Comparison of ENCODE assay signal across 1 cellular context in genomic region chr1:28505406-28506187, GRCh38.
TF ChIP-seq lines count a peak whose summit lies in the region.

A gene with protein sequence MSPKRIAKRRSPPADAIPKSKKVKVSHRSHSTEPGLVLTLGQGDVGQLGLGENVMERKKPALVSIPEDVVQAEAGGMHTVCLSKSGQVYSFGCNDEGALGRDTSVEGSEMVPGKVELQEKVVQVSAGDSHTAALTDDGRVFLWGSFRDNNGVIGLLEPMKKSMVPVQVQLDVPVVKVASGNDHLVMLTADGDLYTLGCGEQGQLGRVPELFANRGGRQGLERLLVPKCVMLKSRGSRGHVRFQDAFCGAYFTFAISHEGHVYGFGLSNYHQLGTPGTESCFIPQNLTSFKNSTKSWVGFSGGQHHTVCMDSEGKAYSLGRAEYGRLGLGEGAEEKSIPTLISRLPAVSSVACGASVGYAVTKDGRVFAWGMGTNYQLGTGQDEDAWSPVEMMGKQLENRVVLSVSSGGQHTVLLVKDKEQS (plus strand): TSS chr1:28506043. CDS start chr1:28529867, 23,824 bp downstream.

TF ChIP-seq in K562, 482 proteins besides CTCF, POLR2A, EP300 and RAD21 (continued from another document and continues in another):
- TF ChIP-seq, protein P1, sequence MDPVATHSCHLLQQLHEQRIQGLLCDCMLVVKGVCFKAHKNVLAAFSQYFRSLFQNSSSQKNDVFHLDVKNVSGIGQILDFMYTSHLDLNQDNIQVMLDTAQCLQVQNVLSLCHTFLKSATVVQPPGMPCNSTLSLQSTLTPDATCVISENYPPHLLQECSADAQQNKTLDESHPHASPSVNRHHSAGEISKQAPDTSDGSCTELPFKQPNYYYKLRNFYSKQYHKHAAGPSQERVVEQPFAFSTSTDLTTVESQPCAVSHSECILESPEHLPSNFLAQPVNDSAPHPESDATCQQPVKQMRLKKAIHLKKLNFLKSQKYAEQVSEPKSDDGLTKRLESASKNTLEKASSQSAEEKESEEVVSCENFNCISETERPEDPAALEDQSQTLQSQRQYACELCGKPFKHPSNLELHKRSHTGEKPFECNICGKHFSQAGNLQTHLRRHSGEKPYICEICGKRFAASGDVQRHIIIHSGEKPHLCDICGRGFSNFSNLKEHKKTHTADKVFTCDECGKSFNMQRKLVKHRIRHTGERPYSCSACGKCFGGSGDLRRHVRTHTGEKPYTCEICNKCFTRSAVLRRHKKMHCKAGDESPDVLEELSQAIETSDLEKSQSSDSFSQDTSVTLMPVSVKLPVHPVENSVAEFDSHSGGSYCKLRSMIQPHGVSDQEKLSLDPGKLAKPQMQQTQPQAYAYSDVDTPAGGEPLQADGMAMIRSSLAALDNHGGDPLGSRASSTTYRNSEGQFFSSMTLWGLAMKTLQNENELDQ (CRISPR knock-in tag; IDR thresholded peaks at IDR 0.05; ENCODE audit: borderline replicate concordance), result no peak
- TF ChIP-seq DPF2 (IDR thresholded peaks at IDR 0.05), result peak; percentile 38
- TF ChIP-seq, protein P2, sequence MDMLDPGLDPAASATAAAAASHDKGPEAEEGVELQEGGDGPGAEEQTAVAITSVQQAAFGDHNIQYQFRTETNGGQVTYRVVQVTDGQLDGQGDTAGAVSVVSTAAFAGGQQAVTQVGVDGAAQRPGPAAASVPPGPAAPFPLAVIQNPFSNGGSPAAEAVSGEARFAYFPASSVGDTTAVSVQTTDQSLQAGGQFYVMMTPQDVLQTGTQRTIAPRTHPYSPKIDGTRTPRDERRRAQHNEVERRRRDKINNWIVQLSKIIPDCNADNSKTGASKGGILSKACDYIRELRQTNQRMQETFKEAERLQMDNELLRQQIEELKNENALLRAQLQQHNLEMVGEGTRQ (CRISPR knock-in tag; IDR thresholded peaks at IDR 0.05), result no peak
- peak; percentile 99 for TF ChIP-seq GTF2F1 (IDR thresholded peaks at IDR 0.05; ENCODE audit: low read depth, low read length)
- no peak for TF ChIP-seq NFIX (CRISPR knock-in tag; IDR thresholded peaks at IDR 0.05; ENCODE audit: low read depth)
- peak; percentile 100 for TF ChIP-seq GTF2E2 (tag; IDR thresholded peaks at IDR 0.05)
- TF ChIP-seq TRIM28 (IDR thresholded peaks at IDR 0.05), result peak; percentile 79
- TF ChIP-seq RBM34 (IDR thresholded peaks at IDR 0.05; ENCODE audit: borderline replicate concordance, insufficient read depth, low read length), result no peak
- TF ChIP-seq SMARCC2 (IDR thresholded peaks at IDR 0.05; ENCODE audit: low read depth), result peak; percentile 64
- TF ChIP-seq POLR2AphosphoS2 (IDR thresholded peaks at IDR 0.05; ENCODE audit: low read length), result peak; percentile 99
- peak; percentile 54 for TF ChIP-seq ETV5 (CRISPR knock-in tag; IDR thresholded peaks at IDR 0.05; ENCODE audit: low read depth)
- TF ChIP-seq E2F5 (CRISPR knock-in tag; IDR thresholded peaks at IDR 0.05), result no peak
- peak; percentile 75; the same call in 1 of the 2 replicates for TF ChIP-seq NR4A1 (CRISPR knock-in tag; IDR thresholded peaks at IDR 0.05)
- TF ChIP-seq NR4A1 (tag; IDR thresholded peaks at IDR 0.05), result peak; percentile 50; the same call in 1 of the 2 replicates
- no peak for TF ChIP-seq KLF16 (IDR thresholded peaks at IDR 0.05)
- no peak for TF ChIP-seq HNRNPK (IDR thresholded peaks at IDR 0.05; ENCODE audit: low read depth, low read length, poor library complexity, severe bottlenecking)
- TF ChIP-seq ZNF212 (CRISPR knock-in tag; IDR thresholded peaks at IDR 0.05), result 0 out of 2 replicates have a peak, but pooled peaks have one; percentile 54
- peak; percentile 92 for TF ChIP-seq RBM25 (IDR thresholded peaks at IDR 0.05; ENCODE audit: low read depth, low read length, severe bottlenecking)
- TF ChIP-seq ATF4 (CRISPR knock-in tag; IDR thresholded peaks at IDR 0.05), result peak; percentile 55; the same call in 1 of the 2 replicates
- TF ChIP-seq, protein P3, sequence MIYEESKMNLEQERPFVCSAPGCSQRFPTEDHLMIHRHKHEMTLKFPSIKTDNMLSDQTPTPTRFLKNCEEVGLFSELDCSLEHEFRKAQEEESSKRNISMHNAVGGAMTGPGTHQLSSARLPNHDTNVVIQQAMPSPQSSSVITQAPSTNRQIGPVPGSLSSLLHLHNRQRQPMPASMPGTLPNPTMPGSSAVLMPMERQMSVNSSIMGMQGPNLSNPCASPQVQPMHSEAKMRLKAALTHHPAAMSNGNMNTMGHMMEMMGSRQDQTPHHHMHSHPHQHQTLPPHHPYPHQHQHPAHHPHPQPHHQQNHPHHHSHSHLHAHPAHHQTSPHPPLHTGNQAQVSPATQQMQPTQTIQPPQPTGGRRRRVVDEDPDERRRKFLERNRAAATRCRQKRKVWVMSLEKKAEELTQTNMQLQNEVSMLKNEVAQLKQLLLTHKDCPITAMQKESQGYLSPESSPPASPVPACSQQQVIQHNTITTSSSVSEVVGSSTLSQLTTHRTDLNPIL (CRISPR knock-in tag; IDR thresholded peaks at IDR 0.05), result peak; percentile 31; the same call in 1 of the 2 replicates
- no peak for TF ChIP-seq POLR3A (IDR thresholded peaks at IDR 0.05; ENCODE audit: borderline replicate concordance, extremely low read depth, insufficient read depth, insufficient read length)
- TF ChIP-seq ZKSCAN3 (CRISPR knock-in tag; IDR thresholded peaks at IDR 0.05), result no peak
- peak; percentile 86 for TF ChIP-seq PHF8 (IDR thresholded peaks at IDR 0.05; ENCODE audit: borderline replicate concordance, low read length)
- TF ChIP-seq NFXL1 (CRISPR knock-in tag; IDR thresholded peaks at IDR 0.05), result 0 out of 2 replicates have a peak, but pooled peaks have one; percentile 65
- no peak for TF ChIP-seq SIRT6 (IDR thresholded peaks at IDR 0.05; ENCODE audit: low read depth, low read length)
- TF ChIP-seq, protein P4, sequence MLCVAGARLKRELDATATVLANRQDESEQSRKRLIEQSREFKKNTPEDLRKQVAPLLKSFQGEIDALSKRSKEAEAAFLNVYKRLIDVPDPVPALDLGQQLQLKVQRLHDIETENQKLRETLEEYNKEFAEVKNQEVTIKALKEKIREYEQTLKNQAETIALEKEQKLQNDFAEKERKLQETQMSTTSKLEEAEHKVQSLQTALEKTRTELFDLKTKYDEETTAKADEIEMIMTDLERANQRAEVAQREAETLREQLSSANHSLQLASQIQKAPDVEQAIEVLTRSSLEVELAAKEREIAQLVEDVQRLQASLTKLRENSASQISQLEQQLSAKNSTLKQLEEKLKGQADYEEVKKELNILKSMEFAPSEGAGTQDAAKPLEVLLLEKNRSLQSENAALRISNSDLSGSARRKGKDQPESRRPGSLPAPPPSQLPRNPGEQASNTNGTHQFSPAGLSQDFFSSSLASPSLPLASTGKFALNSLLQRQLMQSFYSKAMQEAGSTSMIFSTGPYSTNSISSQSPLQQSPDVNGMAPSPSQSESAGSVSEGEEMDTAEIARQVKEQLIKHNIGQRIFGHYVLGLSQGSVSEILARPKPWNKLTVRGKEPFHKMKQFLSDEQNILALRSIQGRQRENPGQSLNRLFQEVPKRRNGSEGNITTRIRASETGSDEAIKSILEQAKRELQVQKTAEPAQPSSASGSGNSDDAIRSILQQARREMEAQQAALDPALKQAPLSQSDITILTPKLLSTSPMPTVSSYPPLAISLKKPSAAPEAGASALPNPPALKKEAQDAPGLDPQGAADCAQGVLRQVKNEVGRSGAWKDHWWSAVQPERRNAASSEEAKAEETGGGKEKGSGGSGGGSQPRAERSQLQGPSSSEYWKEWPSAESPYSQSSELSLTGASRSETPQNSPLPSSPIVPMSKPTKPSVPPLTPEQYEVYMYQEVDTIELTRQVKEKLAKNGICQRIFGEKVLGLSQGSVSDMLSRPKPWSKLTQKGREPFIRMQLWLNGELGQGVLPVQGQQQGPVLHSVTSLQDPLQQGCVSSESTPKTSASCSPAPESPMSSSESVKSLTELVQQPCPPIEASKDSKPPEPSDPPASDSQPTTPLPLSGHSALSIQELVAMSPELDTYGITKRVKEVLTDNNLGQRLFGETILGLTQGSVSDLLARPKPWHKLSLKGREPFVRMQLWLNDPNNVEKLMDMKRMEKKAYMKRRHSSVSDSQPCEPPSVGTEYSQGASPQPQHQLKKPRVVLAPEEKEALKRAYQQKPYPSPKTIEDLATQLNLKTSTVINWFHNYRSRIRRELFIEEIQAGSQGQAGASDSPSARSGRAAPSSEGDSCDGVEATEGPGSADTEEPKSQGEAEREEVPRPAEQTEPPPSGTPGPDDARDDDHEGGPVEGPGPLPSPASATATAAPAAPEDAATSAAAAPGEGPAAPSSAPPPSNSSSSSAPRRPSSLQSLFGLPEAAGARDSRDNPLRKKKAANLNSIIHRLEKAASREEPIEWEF (CRISPR knock-in tag; IDR thresholded peaks at IDR 0.05), result no peak; the same call in 1 of the 2 replicates
- no peak for TF ChIP-seq TBP (optimal IDR thresholded peaks at IDR 0.05; ENCODE audit: low read depth, low read length)
- TF ChIP-seq ZFP1 (CRISPR knock-in tag; IDR thresholded peaks at IDR 0.05), result peak; percentile 36; the same call in 1 of the 2 replicates
- TF ChIP-seq EGR1 (conservative IDR thresholded peaks at IDR 0.05), result no peak
- no peak for TF ChIP-seq BDP1 (IDR thresholded peaks at IDR 0.05; ENCODE audit: insufficient read depth, insufficient read length)
- TF ChIP-seq ZNF57 (CRISPR knock-in tag; IDR thresholded peaks at IDR 0.05), result no peak
- no peak for TF ChIP-seq ELK1 (CRISPR knock-in tag; IDR thresholded peaks at IDR 0.05)
- peak; percentile 85 for TF ChIP-seq GTF2A2 (tag; IDR thresholded peaks at IDR 0.05)
- no peak for TF ChIP-seq RFX7 (CRISPR knock-in tag; IDR thresholded peaks at IDR 0.05)
- TF ChIP-seq ZNF76 (CRISPR knock-in tag; IDR thresholded peaks at IDR 0.05; ENCODE audit: borderline replicate concordance), result 0 out of 2 replicates have a peak, but pooled peaks have one; percentile 34
- TF ChIP-seq HOMEZ (CRISPR knock-in tag; IDR thresholded peaks at IDR 0.05), result peak; percentile 66; the same call in 1 of the 2 replicates
- no peak for TF ChIP-seq RUNX1 (IDR thresholded peaks at IDR 0.05; ENCODE audit: low read depth)
- TF ChIP-seq, protein P5, sequence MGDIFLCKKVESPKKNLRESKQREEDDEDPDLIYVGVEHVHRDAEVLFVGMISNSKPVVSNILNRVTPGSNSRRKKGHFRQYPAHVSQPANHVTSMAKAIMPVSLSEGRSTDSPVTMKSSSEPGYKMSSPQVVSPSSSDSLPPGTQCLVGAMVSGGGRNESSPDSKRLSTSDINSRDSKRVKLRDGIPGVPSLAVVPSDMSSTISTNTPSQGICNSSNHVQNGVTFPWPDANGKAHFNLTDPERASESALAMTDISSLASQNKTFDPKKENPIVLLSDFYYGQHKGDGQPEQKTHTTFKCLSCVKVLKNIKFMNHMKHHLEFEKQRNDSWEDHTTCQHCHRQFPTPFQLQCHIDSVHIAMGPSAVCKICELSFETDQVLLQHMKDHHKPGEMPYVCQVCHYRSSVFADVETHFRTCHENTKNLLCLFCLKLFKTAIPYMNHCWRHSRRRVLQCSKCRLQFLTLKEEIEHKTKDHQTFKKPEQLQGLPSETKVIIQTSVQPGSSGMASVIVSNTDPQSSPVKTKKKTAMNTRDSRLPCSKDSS (IDR thresholded peaks at IDR 0.05; ENCODE audit: low read depth, partially characterized antibody), result no peak
- peak; percentile 89 for TF ChIP-seq LCOR (CRISPR knock-in tag; IDR thresholded peaks at IDR 0.05)
- TF ChIP-seq JUNB (CRISPR knock-in tag; conservative IDR thresholded peaks at IDR 0.05), result 0 out of 2 replicates have a peak, but pooled peaks have one; percentile 2
- TF ChIP-seq ZNF133 (CRISPR knock-in tag; IDR thresholded peaks at IDR 0.05), result no peak
- peak; percentile 44; the same call in 1 of the 2 replicates for TF ChIP-seq PYGO2 (tag; IDR thresholded peaks at IDR 0.05)
- no peak for TF ChIP-seq MCM7 (IDR thresholded peaks at IDR 0.05)
- TF ChIP-seq FOXK1 (CRISPR knock-in tag; IDR thresholded peaks at IDR 0.05; ENCODE audit: borderline replicate concordance), result peak; percentile 58; the same call in 1 of the 2 replicates
- no peak; the same call in 1 of the 2 replicates for TF ChIP-seq KHSRP (IDR thresholded peaks at IDR 0.05)
- TF ChIP-seq ZNF232 (CRISPR knock-in tag; IDR thresholded peaks at IDR 0.05), result no peak
- TF ChIP-seq HNRNPH1 (optimal IDR thresholded peaks at IDR 0.05; ENCODE audit: low read depth, low read length), result no peak
- peak; percentile 75 for TF ChIP-seq ELF2 (CRISPR knock-in tag; IDR thresholded peaks at IDR 0.05)
- TF ChIP-seq, protein P6, sequence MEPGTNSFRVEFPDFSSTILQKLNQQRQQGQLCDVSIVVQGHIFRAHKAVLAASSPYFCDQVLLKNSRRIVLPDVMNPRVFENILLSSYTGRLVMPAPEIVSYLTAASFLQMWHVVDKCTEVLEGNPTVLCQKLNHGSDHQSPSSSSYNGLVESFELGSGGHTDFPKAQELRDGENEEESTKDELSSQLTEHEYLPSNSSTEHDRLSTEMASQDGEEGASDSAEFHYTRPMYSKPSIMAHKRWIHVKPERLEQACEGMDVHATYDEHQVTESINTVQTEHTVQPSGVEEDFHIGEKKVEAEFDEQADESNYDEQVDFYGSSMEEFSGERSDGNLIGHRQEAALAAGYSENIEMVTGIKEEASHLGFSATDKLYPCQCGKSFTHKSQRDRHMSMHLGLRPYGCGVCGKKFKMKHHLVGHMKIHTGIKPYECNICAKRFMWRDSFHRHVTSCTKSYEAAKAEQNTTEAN (CRISPR knock-in tag; IDR thresholded peaks at IDR 0.05), result no peak
